Comparison of ENCODE assay signal across 1 cellular context in genomic region chr17:68101075-68101991, GRCh38.
TF ChIP-seq lines count a peak whose summit lies in the region.

No MANE protein-coding gene starts in this region.

TF ChIP-seq in A549, 52 proteins besides CTCF, POLR2A, EP300 and RAD21 (continued from another document):
- TF ChIP-seq, protein P1, sequence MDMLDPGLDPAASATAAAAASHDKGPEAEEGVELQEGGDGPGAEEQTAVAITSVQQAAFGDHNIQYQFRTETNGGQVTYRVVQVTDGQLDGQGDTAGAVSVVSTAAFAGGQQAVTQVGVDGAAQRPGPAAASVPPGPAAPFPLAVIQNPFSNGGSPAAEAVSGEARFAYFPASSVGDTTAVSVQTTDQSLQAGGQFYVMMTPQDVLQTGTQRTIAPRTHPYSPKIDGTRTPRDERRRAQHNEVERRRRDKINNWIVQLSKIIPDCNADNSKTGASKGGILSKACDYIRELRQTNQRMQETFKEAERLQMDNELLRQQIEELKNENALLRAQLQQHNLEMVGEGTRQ (IDR thresholded peaks at IDR 0.05): peak; percentile 57
- TF ChIP-seq FOSB (CRISPR knock-in tag; IDR thresholded peaks at IDR 0.05): no peak
- no peak for TF ChIP-seq MAZ (IDR thresholded peaks at IDR 0.05; ENCODE audit: borderline replicate concordance, low read depth, low read length)
- no peak for TF ChIP-seq HMGXB4 (CRISPR knock-in tag; IDR thresholded peaks at IDR 0.05; ENCODE audit: borderline replicate concordance)
- TF ChIP-seq TFCP2L1 (CRISPR knock-in tag; IDR thresholded peaks at IDR 0.05): no peak
- TF ChIP-seq GATA3 (IDR thresholded peaks at IDR 0.05; ENCODE audit: borderline replicate concordance): 0 out of 2 replicates have a peak, but pooled peaks have one; percentile 37
- no peak for TF ChIP-seq CEBPB (IDR thresholded peaks at IDR 0.05)
- no peak for TF ChIP-seq ZSCAN20 (CRISPR knock-in tag; IDR thresholded peaks at IDR 0.05)
- TF ChIP-seq, protein P2, sequence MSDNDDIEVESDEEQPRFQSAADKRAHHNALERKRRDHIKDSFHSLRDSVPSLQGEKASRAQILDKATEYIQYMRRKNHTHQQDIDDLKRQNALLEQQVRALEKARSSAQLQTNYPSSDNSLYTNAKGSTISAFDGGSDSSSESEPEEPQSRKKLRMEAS (IDR thresholded peaks at IDR 0.05): peak; percentile 97
- no peak for TF ChIP-seq SREBF2 (IDR thresholded peaks at IDR 0.05)
- no peak for TF ChIP-seq NFE2L2 (conservative IDR thresholded peaks at IDR 0.05; ENCODE audit: low read length)
- TF ChIP-seq, protein P3, sequence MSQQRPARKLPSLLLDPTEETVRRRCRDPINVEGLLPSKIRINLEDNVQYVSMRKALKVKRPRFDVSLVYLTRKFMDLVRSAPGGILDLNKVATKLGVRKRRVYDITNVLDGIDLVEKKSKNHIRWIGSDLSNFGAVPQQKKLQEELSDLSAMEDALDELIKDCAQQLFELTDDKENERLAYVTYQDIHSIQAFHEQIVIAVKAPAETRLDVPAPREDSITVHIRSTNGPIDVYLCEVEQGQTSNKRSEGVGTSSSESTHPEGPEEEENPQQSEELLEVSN (IDR thresholded peaks at IDR 0.05; ENCODE audit: borderline replicate concordance, low read depth): peak; percentile 98
- no peak for TF ChIP-seq MAFK (IDR thresholded peaks at IDR 0.05; ENCODE audit: partially characterized antibody)
- TF ChIP-seq RCOR1 (IDR thresholded peaks at IDR 0.05; ENCODE audit: low read depth, low read length): no peak
- peak; percentile 26; the same call in 1 of the 2 replicates for TF ChIP-seq HEYL (CRISPR knock-in tag; IDR thresholded peaks at IDR 0.05)
- TF ChIP-seq HDAC2 (IDR thresholded peaks at IDR 0.05): no peak
- TF ChIP-seq, protein P4, sequence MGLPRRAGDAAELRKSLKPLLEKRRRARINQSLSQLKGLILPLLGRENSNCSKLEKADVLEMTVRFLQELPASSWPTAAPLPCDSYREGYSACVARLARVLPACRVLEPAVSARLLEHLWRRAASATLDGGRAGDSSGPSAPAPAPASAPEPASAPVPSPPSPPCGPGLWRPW (IDR thresholded peaks at IDR 0.05): no peak
- TF ChIP-seq KDM5A (IDR thresholded peaks at IDR 0.05): no peak
- TF ChIP-seq CBX2 (IDR thresholded peaks at IDR 0.05; ENCODE audit: borderline replicate concordance, low read depth): no peak
- TF ChIP-seq REST (IDR thresholded peaks at IDR 0.05): no peak
- TF ChIP-seq ZNF302 (CRISPR knock-in tag; IDR thresholded peaks at IDR 0.05): no peak
- TF ChIP-seq CHD2 (IDR thresholded peaks at IDR 0.05; ENCODE audit: low read length, partially characterized antibody): no peak
- TF ChIP-seq BHLHE40 (IDR thresholded peaks at IDR 0.05; ENCODE audit: low read depth, low read length): no peak
- peak; percentile 57 to 85; a peak in 3 of 5 replicates for TF ChIP-seq JUN (IDR thresholded peaks at IDR 0.05)
- 0 out of 2 replicates have a peak, but pooled peaks have one; percentile 22 for TF ChIP-seq RNF2 (IDR thresholded peaks at IDR 0.05; ENCODE audit: borderline replicate concordance, low read depth)
- TF ChIP-seq ZFP36 (IDR thresholded peaks at IDR 0.05; ENCODE audit: borderline replicate concordance, partially characterized antibody): no peak
- TF ChIP-seq CBX8 (IDR thresholded peaks at IDR 0.05): no peak
- peak; percentile 97 for TF ChIP-seq PHF8 (IDR thresholded peaks at IDR 0.05; ENCODE audit: borderline replicate concordance, low read depth)
- peak; percentile 43; the same call in 1 of the 2 replicates for TF ChIP-seq HOXB13 (CRISPR knock-in tag; IDR thresholded peaks at IDR 0.05; ENCODE audit: low read depth)
- peak; percentile 58; the same call in 1 of the 2 replicates for TF ChIP-seq TP53 (CRISPR knock-in tag; IDR thresholded peaks at IDR 0.05)
TF ChIP-seq in A549: peak in this region for 17.
